Comparison of ENCODE assay signal across 8 cellular contexts in the genomic region with DNA sequence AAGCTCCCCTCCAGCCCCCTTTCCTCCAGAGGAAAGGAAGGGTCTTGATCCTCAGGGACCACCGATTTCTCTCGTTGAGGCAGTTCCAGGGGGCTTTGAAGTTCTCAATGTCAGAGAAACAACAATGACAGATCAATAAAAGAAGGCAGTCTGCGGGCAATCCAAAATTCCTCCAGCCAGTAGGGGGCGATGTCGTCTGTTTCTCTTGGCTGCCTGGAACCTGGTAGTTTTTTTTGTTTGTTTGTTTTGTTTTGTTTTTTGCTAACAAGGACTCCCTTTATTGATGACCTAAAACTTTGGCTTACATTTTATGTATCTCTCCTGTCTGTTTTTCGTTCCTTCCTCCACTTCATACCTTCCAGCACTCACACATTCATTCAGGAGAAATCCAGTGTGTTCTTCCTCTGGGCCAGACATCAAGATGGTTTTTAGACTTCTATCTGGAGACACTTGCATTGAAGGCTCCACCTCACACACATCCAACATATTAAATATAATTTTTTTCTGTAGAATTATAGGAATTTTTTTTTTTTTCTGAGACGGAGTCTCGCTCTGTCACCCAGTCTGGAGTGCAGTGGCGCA.
DNase-seq lines count a peak whose midpoint lies in the region; ATAC-seq and TF ChIP-seq lines count a peak whose summit lies in the region.

No MANE protein-coding gene starts in this region.

- ATAC-seq in CD4-positive, alpha-beta T cell (ENCODE audit: poor library complexity): peak; percentile 58

- intact Hi-C loops in CD4-positive, alpha-beta T cell (cut with DNase I, micrococcal nuclease): loop anchor here (1.0 to 10.0 kb wide), 9 partner anchors 26 to 732 kb away; partner anchors contain the start of gene TLE3 (in 1 of the 2)
- intact Hi-C loops in ovary (cut with DNase I) (no loop called here), vagina (cut with DNase I) (no loop called here)

- no peak overlapping the region for H3K4me3 ChIP-seq in effector memory CD4-positive, alpha-beta T cell (ENCODE audit: insufficient read depth, low read depth, low read length, poor library complexity, severe bottlenecking)
- no peak overlapping the region for H3K4me3 ChIP-seq in ovary
- no peak overlapping the region for H3K4me3 ChIP-seq in vagina

- no peaks in the 10 kb centered on the region for H3K36me3 Mint-ChIP-seq in CD4-positive, alpha-beta T cell (ENCODE audit: low read depth)

- H3K4me1 ChIP-seq in effector memory CD4-positive, alpha-beta T cell (ENCODE audit: control insufficient read depth, insufficient read depth, low read length, poor library complexity, severe bottlenecking): peaks cover 3% of the 10 kb centered on the region
- H3K4me1 ChIP-seq in ovary (ENCODE audit: insufficient read depth): no peaks in the 10 kb centered on the region
- no peaks in the 10 kb centered on the region for H3K4me1 ChIP-seq in vagina

- no peaks in the 10 kb centered on the region for H3K27me3 ChIP-seq in CD4-positive, alpha-beta T cell (ENCODE audit: control insufficient read depth, insufficient read depth, low read length)
- H3K27me3 ChIP-seq in effector memory CD4-positive, alpha-beta T cell (replicated peaks; ENCODE audit: control insufficient read depth, insufficient read depth, low read length, poor library complexity, severe bottlenecking): peaks cover 8% of the 10 kb centered on the region
- H3K27me3 ChIP-seq in ovary (no peaks in the 10 kb centered on the region), vagina (no peaks in the 10 kb centered on the region)

- H3K27me3 Mint-ChIP-seq in CD4-positive, alpha-beta T cell: no peaks in the 10 kb centered on the region

- peak; percentile 96 for TF ChIP-seq CTCF in CD4-positive, alpha-beta T cell (IDR thresholded peaks at IDR 0.05)
- TF ChIP-seq CTCF in ovary (IDR thresholded peaks at IDR 0.05) (peak in 1 of 3 donors; percentile 48), vagina (IDR thresholded peaks at IDR 0.05) (peak in 2 of 3 experiments; percentile 46 to 52)

- TF ChIP-seq RAD21 in Ishikawa (IDR thresholded peaks at IDR 0.05; ENCODE audit: low read depth): peak; percentile 73

- CTCF ChIA-PET in CD4-positive, alpha-beta T cell (lab: Charles Lee): interaction anchor here (0.7 to 1.8 kb wide), 8 partner anchors 10 to 738 kb away, joined by 3 to 5 read pairs (median 3); no protein-coding TSS in a partner anchor

- no peak overlapping the region for H3K27ac Mint-ChIP-seq in CD4-positive, alpha-beta T cell

- WGBS in ovary, 3 donors: 52 to 59% (median 53%) methylated on average over 9 of the region's 9 CpGs

- POLR2A ChIA-PET in CD4-positive, alpha-beta T cell (lab: Charles Lee): interaction anchor here (0.7 kb wide), 1 partner anchor 15 kb away, joined by 3 read pairs; no protein-coding TSS in a partner anchor

- DNase-seq in CD4-positive, alpha-beta T cell: peak; percentile 65 to 82 (median 74)
- peak; percentile 81 for DNase-seq in activated CD4-positive, alpha-beta T cell treated with anti-CD3 and anti-CD28 coated beads, Interleukin-2, amount 50 U/mL, for 1 hour
- DNase-seq in effector memory CD4-positive, alpha-beta T cell: peak; percentile 46 to 57 (median 47)
- DNase-seq in ovary (peak; percentile 16 to 47 (median 30)), vagina (ENCODE audit: extremely low spot score in 2 of 2) (no peak), medulla oblongata (ENCODE audit: extremely low spot score) (no peak), H4 (ENCODE audit: low spot score) (no peak)

- TF ChIP-seq EP300 in Ishikawa (IDR thresholded peaks at IDR 0.05; ENCODE audit: borderline replicate concordance): no peak
- TF ChIP-seq EP300 in ovary (IDR thresholded peaks at IDR 0.05): no peak

- no peak overlapping the region for H3K4me3 Mint-ChIP-seq in CD4-positive, alpha-beta T cell

- H3K36me3 ChIP-seq in effector memory CD4-positive, alpha-beta T cell (ENCODE audit: control insufficient read depth, insufficient read depth, low read length): no peaks in the 10 kb centered on the region
- H3K36me3 ChIP-seq in ovary (no peaks in the 10 kb centered on the region), vagina (no peaks in the 10 kb centered on the region)

- H3K9me3 ChIP-seq in CD4-positive, alpha-beta T cell (ENCODE audit: control insufficient read depth, low read length): no peaks in the 10 kb centered on the region
- no peaks in the 10 kb centered on the region for H3K9me3 ChIP-seq in effector memory CD4-positive, alpha-beta T cell (ENCODE audit: control insufficient read depth, low read length)
- no peaks in the 10 kb centered on the region for H3K9me3 ChIP-seq in ovary
- H3K9me3 ChIP-seq in vagina: no peaks in the 10 kb centered on the region

- no peak overlapping the region for H3K27ac ChIP-seq in CD4-positive, alpha-beta T cell (ENCODE audit: low read depth, low read length)
- no peak overlapping the region for H3K27ac ChIP-seq in effector memory CD4-positive, alpha-beta T cell (ENCODE audit: insufficient read depth, low read length, poor library complexity, severe bottlenecking)
- H3K27ac ChIP-seq in ovary (no peak overlapping the region), vagina (no peak overlapping the region)

- TF ChIP-seq POLR2A in ovary (IDR thresholded peaks at IDR 0.05) (no peak), vagina (IDR thresholded peaks at IDR 0.05) (no peak)

- peaks cover 17% of the 10 kb centered on the region for H3K4me1 Mint-ChIP-seq in CD4-positive, alpha-beta T cell (ENCODE audit: low read depth)

- no peaks in the 10 kb centered on the region for H3K9me3 Mint-ChIP-seq in CD4-positive, alpha-beta T cell

TF ChIP-seq in Ishikawa, 13 proteins besides CTCF, POLR2A, EP300 and RAD21:
- TF ChIP-seq TEAD4 (IDR thresholded peaks at IDR 0.05): no peak
- TF ChIP-seq ZBTB7A (IDR thresholded peaks at IDR 0.05; ENCODE audit: low read depth): no peak
- TF ChIP-seq MAX (IDR thresholded peaks at IDR 0.05): no peak
- TF ChIP-seq FOXM1 (IDR thresholded peaks at IDR 0.05; ENCODE audit: borderline replicate concordance, low read depth): no peak
- TF ChIP-seq TCF12 (IDR thresholded peaks at IDR 0.05; ENCODE audit: low read depth): no peak
- no peak for TF ChIP-seq NFIC (IDR thresholded peaks at IDR 0.05)
- no peak for TF ChIP-seq TAF1 (IDR thresholded peaks at IDR 0.05; ENCODE audit: low read depth)
- no peak for TF ChIP-seq EGR1 (IDR thresholded peaks at IDR 0.05)
- TF ChIP-seq, protein P1, sequence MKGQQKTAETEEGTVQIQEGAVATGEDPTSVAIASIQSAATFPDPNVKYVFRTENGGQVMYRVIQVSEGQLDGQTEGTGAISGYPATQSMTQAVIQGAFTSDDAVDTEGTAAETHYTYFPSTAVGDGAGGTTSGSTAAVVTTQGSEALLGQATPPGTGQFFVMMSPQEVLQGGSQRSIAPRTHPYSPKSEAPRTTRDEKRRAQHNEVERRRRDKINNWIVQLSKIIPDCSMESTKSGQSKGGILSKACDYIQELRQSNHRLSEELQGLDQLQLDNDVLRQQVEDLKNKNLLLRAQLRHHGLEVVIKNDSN (IDR thresholded peaks at IDR 0.05): no peak
- no peak for TF ChIP-seq REST (IDR thresholded peaks at IDR 0.05; ENCODE audit: low read depth)
- TF ChIP-seq CREB1 (IDR thresholded peaks at IDR 0.05; ENCODE audit: low read depth): no peak
- TF ChIP-seq CEBPB (IDR thresholded peaks at IDR 0.05): no peak
- no peak for TF ChIP-seq YY1 (IDR thresholded peaks at IDR 0.05; ENCODE audit: low read depth)

Comparison
In these comparisons a context has a peak if more than half of its experiments do, and no peak if none do; other contexts are left out.
1. DNase-seq: peak in CD4-positive, alpha-beta T cell (10 of 10), activated CD4-positive, alpha-beta T cell treated with anti-CD3 and anti-CD28 coated beads, Interleukin-2, amount 50 U/mL, for 1 hour (single experiment), effector memory CD4-positive, alpha-beta T cell (3 of 3) and ovary (5 of 5); none in vagina (0 of 2), medulla oblongata (single experiment) and H4 (single experiment).
2. intact Hi-C loops: an anchor here in CD4-positive, alpha-beta T cell (1.0 to 10.0 kb wide); none called in ovary and vagina.